In the genomic region with DNA sequence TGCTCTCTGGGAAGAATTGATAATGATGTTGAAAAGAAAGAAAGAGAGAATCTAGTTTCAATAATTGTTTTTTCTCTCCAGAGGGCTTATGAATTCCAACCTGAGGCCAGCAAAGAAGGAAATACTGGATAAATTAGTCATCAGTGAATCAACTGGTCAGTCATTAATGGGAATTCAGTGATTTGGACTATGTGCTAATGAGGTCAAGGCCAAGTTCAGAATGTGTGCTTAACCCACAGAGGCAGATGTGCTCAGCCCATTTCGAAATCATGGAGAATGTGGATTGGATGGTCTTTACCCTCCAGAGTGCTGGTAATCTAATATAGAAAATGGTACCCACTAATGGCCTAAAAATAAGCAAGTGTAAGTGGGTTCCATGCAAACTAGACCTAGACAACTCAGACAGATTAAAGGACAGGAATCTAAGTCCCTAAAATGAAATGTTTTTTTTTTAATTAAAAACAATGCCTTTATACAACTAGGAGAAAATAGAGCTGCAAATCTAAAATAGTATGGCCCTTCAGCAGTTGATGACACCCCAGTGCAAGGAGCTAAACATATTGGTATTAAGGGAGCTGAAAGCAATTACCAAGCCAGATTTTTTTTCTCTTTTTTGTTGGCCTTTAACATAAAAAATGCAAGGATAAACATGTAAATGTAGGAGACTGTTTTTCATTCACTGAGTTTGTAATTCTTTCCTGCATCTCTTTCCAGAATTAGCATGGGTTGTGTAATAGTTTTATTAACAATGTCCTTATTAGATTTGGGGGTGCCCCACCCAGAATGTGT, we compare ENCODE assay signal across 1 cellular context.
TF ChIP-seq lines count a peak whose summit lies in the region.

No MANE protein-coding gene starts in this region.

TF ChIP-seq in H1, 55 proteins besides CTCF, POLR2A, EP300 and RAD21 (continued from another document):
- TF ChIP-seq TEAD4 (IDR thresholded peaks at IDR 0.05; ENCODE audit: low read depth, low read length) (no peak), SP4 (IDR thresholded peaks at IDR 0.05; ENCODE audit: low read length) (no peak), RBBP5 (IDR thresholded peaks at IDR 0.05; ENCODE audit: borderline replicate concordance, low read depth, low read length) (no peak), GTF2F1 (IDR thresholded peaks at IDR 0.05; ENCODE audit: borderline replicate concordance, low read depth, low read length) (no peak), SIN3A (conservative IDR thresholded peaks at IDR 0.05 in 1 of 2, IDR thresholded peaks at IDR 0.05 in 1 of 2; ENCODE audit: low read depth in 1 of 2, low read length in 2 of 2) (no peak), RFX5 (IDR thresholded peaks at IDR 0.05; ENCODE audit: borderline replicate concordance, low read depth, low read length) (no peak)
